ENCODE assay signal across 10 cellular contexts in genomic region chr10:83373659-83374058, GRCh38.
DNase-seq lines count a peak whose midpoint lies in the region; FAIRE-seq and TF ChIP-seq lines count a peak whose summit lies in the region.
"Had no signal": no experiment of that assay in that cellular context is flagged by ENCODE, and none has a peak within 500 bp of the region (broad histone marks: within the 10 kb centered on the region; RNA-seq: fewer than 3 reads in every experiment).

No MANE protein-coding gene starts in this region.

- H3K27ac Mint-ChIP-seq in progenitor cell of endocrine pancreas: no peak overlapping the region
- H3K27ac Mint-ChIP-seq: activated naive CD4-positive, alpha-beta T cell treated with anti-CD3 and anti-CD28 coated beads, Interleukin-2, amount 10 ng/mL, durations not matched to agents 7 days and 5 days had no signal

- no peaks in the 10 kb centered on the region for H3K9me3 Mint-ChIP-seq in progenitor cell of endocrine pancreas (ENCODE audit: low read depth)

- CTCF ChIA-PET in endothelial cell of umbilical vein (lab: Charles Lee): interaction anchor here (1.2 kb wide), 1 partner anchor 498 kb away, joined by 4 read pairs; no protein-coding TSS in a partner anchor

- intact Hi-C loops in endothelial cell of umbilical vein (cut with micrococcal nuclease): loop anchor here (1.0 kb wide), 2 partner anchors 498 to 577 kb away; no protein-coding TSS in a partner anchor

- TF ChIP-seq CTCF in endothelial cell of umbilical vein (IDR thresholded peaks at IDR 0.05; ENCODE audit: extremely low read depth in 1 of 2, insufficient read depth in 1 of 2, low read depth in 1 of 2, low read length in 2 of 2): peak; percentile 32 to 50
- peak; percentile 52 for TF ChIP-seq CTCF in progenitor cell of endocrine pancreas (IDR thresholded peaks at IDR 0.05; ENCODE audit: unreplicated experiment)

- no peaks in the 10 kb centered on the region for H3K27me3 ChIP-seq in endothelial cell of umbilical vein (ENCODE audit: control insufficient read depth in 2 of 2, insufficient read depth in 2 of 2, low read length in 2 of 2)
- H3K27me3 ChIP-seq: pancreas had no signal

- H3K4me3 ChIP-seq in endothelial cell of umbilical vein (replicated peaks in 1 of 3; ENCODE audit: insufficient read depth in 1 of 3, low read depth in 1 of 3, low read length in 3 of 3): no peak overlapping the region
- H3K4me3 ChIP-seq: pancreas had no signal

- no peak overlapping the region for H3K4me2 ChIP-seq in endothelial cell of umbilical vein (ENCODE audit: insufficient read depth, low read length)

- POLR2A ChIA-PET in endothelial cell of umbilical vein (lab: Charles Lee): no interaction called here

- no peaks in the 10 kb centered on the region for H3K79me2 ChIP-seq in endothelial cell of umbilical vein (ENCODE audit: control insufficient read depth, insufficient read depth, low read length)

- no peaks in the 10 kb centered on the region for H3K9me3 ChIP-seq in endothelial cell of umbilical vein (replicated peaks; ENCODE audit: control insufficient read depth, insufficient read depth, low read length)
- H3K9me3 ChIP-seq: pancreas had no signal

- no peaks in the 10 kb centered on the region for H3K4me1 Mint-ChIP-seq in progenitor cell of endocrine pancreas (ENCODE audit: low read depth)
- H3K4me1 Mint-ChIP-seq: activated naive CD4-positive, alpha-beta T cell treated with anti-CD3 and anti-CD28 coated beads, Interleukin-2, amount 10 ng/mL, durations not matched to agents 7 days and 5 days had no signal

- no peaks in the 10 kb centered on the region for H3K27me3 Mint-ChIP-seq in progenitor cell of endocrine pancreas
- H3K27me3 Mint-ChIP-seq: activated naive CD4-positive, alpha-beta T cell treated with anti-CD3 and anti-CD28 coated beads, Interleukin-2, amount 10 ng/mL, durations not matched to agents 7 days and 5 days had no signal

- no peak for FAIRE-seq in endothelial cell of umbilical vein (lab: Jason Lieb, UNC)
- FAIRE-seq: pancreas had no signal

- no peak overlapping the region for H3K4me3 Mint-ChIP-seq in progenitor cell of endocrine pancreas (ENCODE audit: low read depth)
- H3K4me3 Mint-ChIP-seq: activated naive CD4-positive, alpha-beta T cell treated with anti-CD3 and anti-CD28 coated beads, Interleukin-2, amount 10 ng/mL, durations not matched to agents 7 days and 5 days had no signal

- dilution Hi-C loops in endothelial cell of umbilical vein (cut with MboI; ENCODE audit: extremely low pct_ligation_motif_present, low sequenced_read_pairs): no loop called here

- DNase-seq in NCI-H82 (lab: John Stamatoyannopoulos, UW): peak; percentile 46
- no peak for DNase-seq in NCI-H82 treated with DMSO at 0.1 percent for 48 hours (lab: John Stamatoyannopoulos, UW; ENCODE audit: unreplicated experiment)
- peak; percentile 9 for DNase-seq in NCI-H526 treated with DMSO at 0.1 percent for 48 hours (lab: John Stamatoyannopoulos, UW)
- peak; percentile 40 for DNase-seq in endothelial cell of umbilical vein (ENCODE audit: low read depth, low spot score)
- no peak for DNase-seq in progenitor cell of endocrine pancreas (ENCODE audit: low spot score, unreplicated experiment)
- DNase-seq in NCI-H2196 (lab: John Stamatoyannopoulos, UW; ENCODE audit: unreplicated experiment): no peak
- DNase-seq in NCI-H748 (lab: John Stamatoyannopoulos, UW; ENCODE audit: unreplicated experiment): no peak
- DNase-seq in stimulated activated CD4-positive, alpha-beta T cell treated with anti-CD3 and anti-CD28 coated beads, Interleukin-1b, Interleukin-23, amount 100 ng/mL, for 48 hours: no peak
- DNase-seq: activated naive CD4-positive, alpha-beta T cell treated with anti-CD3 and anti-CD28 coated beads, Interleukin-2, amount 10 ng/mL, durations not matched to agents 7 days and 5 days; pancreas had no signal

- BruUV-seq in endothelial cell of umbilical vein (replicated peaks; lab: Mats Ljungman, UMichigan): no TSS peak

- H3K9me1 ChIP-seq in endothelial cell of umbilical vein (replicated peaks; ENCODE audit: control insufficient read depth, extremely low read depth, insufficient read depth, low read length): no peaks in the 10 kb centered on the region

- H3K36me3 Mint-ChIP-seq in progenitor cell of endocrine pancreas (ENCODE audit: insufficient read depth): no peaks in the 10 kb centered on the region
- H3K36me3 Mint-ChIP-seq: activated naive CD4-positive, alpha-beta T cell treated with anti-CD3 and anti-CD28 coated beads, Interleukin-2, amount 10 ng/mL, durations not matched to agents 7 days and 5 days had no signal

- no peak for TF ChIP-seq POLR2A in endothelial cell of umbilical vein (IDR thresholded peaks at IDR 0.05; ENCODE audit: low read depth, low read length)

- no peaks in the 10 kb centered on the region for H3K36me3 ChIP-seq in endothelial cell of umbilical vein (ENCODE audit: control insufficient read depth in 2 of 2, extremely low read depth in 1 of 2, insufficient read depth in 2 of 2, low read length in 2 of 2)
- H3K36me3 ChIP-seq: pancreas had no signal

- no peak overlapping the region for H3K9ac ChIP-seq in endothelial cell of umbilical vein (replicated peaks; ENCODE audit: extremely low read depth, insufficient read depth, low read length)

- H3K27ac ChIP-seq in endothelial cell of umbilical vein (ENCODE audit: insufficient read depth, low read depth, low read length): no peak overlapping the region
- H3K27ac ChIP-seq: pancreas had no signal

- peak overlapping the region; percentile 48 for H2AFZ ChIP-seq in endothelial cell of umbilical vein (ENCODE audit: low read depth, low read length)

- H3K4me1 ChIP-seq in endothelial cell of umbilical vein (ENCODE audit: control insufficient read depth, extremely low read depth, insufficient read depth, low read length): no peaks in the 10 kb centered on the region
- H3K4me1 ChIP-seq: pancreas had no signal

- no peaks in the 10 kb centered on the region for H4K20me1 ChIP-seq in endothelial cell of umbilical vein (replicated peaks; ENCODE audit: control insufficient read depth, extremely low read depth, insufficient read depth, low read length)

TF ChIP-seq in endothelial cell of umbilical vein, 7 proteins besides CTCF, POLR2A, EP300 and RAD21:
- TF ChIP-seq POLR2AphosphoS5 (IDR thresholded peaks at IDR 0.05; ENCODE audit: insufficient read depth, low read depth, low read length): no peak
- no peak for TF ChIP-seq MYC (IDR thresholded peaks at IDR 0.05; ENCODE audit: low read depth, low read length)
- no peak for TF ChIP-seq MAX (IDR thresholded peaks at IDR 0.05; ENCODE audit: insufficient read depth, insufficient read length)
- no peak for TF ChIP-seq GATA2 (IDR thresholded peaks at IDR 0.05; ENCODE audit: insufficient read depth, insufficient read length, low read depth, low read length)
- no peak for TF ChIP-seq JUN (IDR thresholded peaks at IDR 0.05; ENCODE audit: borderline replicate concordance, insufficient read depth, insufficient read length, low read depth)

Comparison
In these comparisons a context has a peak if more than half of its experiments do, and no peak if none do; other contexts are left out.
1. DNase-seq: peak in NCI-H82 (single experiment), NCI-H526 treated with DMSO at 0.1 percent for 48 hours (single experiment) and endothelial cell of umbilical vein (single experiment); none in NCI-H82 treated with DMSO at 0.1 percent for 48 hours (single experiment), progenitor cell of endocrine pancreas (single experiment), NCI-H2196 (single experiment), NCI-H748 (single experiment) and stimulated activated CD4-positive, alpha-beta T cell treated with anti-CD3 and anti-CD28 coated beads, Interleukin-1b, Interleukin-23, amount 100 ng/mL, for 48 hours (single experiment).